ENCODE assay signal across 9 cellular contexts in genomic region chr12:66066071-66066928, GRCh38.
DNase-seq lines count a peak whose midpoint lies in the region; ATAC-seq, FAIRE-seq and TF ChIP-seq lines count a peak whose summit lies in the region.
"Had no signal": no experiment of that assay in that cellular context is flagged by ENCODE, and none has a peak within 500 bp of the region (broad histone marks: within the 10 kb centered on the region; RNA-seq: fewer than 3 reads in every experiment).

No MANE protein-coding gene starts in this region.

- H2AFZ ChIP-seq in H1 (ENCODE audit: low read length), result 0 out of 2 replicates have a peak overlapping the region, but pooled peaks have one; percentile 1

- TF ChIP-seq RAD21 in H1 (IDR thresholded peaks at IDR 0.05 in 1 of 2, conservative IDR thresholded peaks at IDR 0.05 in 1 of 2; ENCODE audit: low read depth in 2 of 2, low read length in 2 of 2), result no peak

- no peaks in the 10 kb centered on the region for H3K9me3 Mint-ChIP-seq in activated CD4-positive, alpha-beta T cell treated with anti-CD3 and anti-CD28 coated beads for 36 hours (ENCODE audit: low read depth)
- no peaks in the 10 kb centered on the region for H3K9me3 Mint-ChIP-seq in activated CD4-positive, alpha-beta T cell treated with anti-CD3 and anti-CD28 coated beads, Interleukin-2, amount 10 ng/mL, durations not matched to agents 7 days and 5 days
- H3K9me3 Mint-ChIP-seq: CD4-positive, CD25-positive, alpha-beta regulatory T cell had no signal

- no peak overlapping the region for H3K56ac ChIP-seq in H1 (replicated peaks; ENCODE audit: insufficient read length, low read depth, low read length)

- 92% methylated on average over 7 of the region's 7 CpGs; no CpG with 5 or more reads in 1 of the 2 experiments for WGBS in H1 (ENCODE audit: extremely low coverage in 1 of 2, insufficient coverage in 1 of 2, insufficient read length in 1 of 2, insufficient replicate concordance in 2 of 2, low coverage in 1 of 2, low lambda C conversion rate in 2 of 2, missing lambda C conversion rate in 1 of 2), 2 experiments

- no peak overlapping the region for H3K4me2 ChIP-seq in H1 (ENCODE audit: insufficient read depth in 1 of 2, low read depth in 2 of 2, low read length in 2 of 2)

- no peak overlapping the region for H2BK20ac ChIP-seq in H1 (ENCODE audit: low read length)

- no peak overlapping the region for H3K4me3 ChIP-seq in H1 (ENCODE audit: extremely low read depth in 1 of 4, insufficient read depth in 2 of 4, low read depth in 3 of 4, low read length in 4 of 4)

- H2BK5ac ChIP-seq in H1 (ENCODE audit: low read depth, low read length), result no peak overlapping the region

- H3K23me2 ChIP-seq in H1 (ENCODE audit: low read depth, low read length), result no peaks in the 10 kb centered on the region

- H3K27me3 Mint-ChIP-seq in activated CD4-positive, alpha-beta T cell treated with anti-CD3 and anti-CD28 coated beads for 36 hours, result peaks cover 7% of the 10 kb centered on the region
- peaks cover 27% of the 10 kb centered on the region for H3K27me3 Mint-ChIP-seq in activated CD4-positive, alpha-beta T cell treated with anti-CD3 and anti-CD28 coated beads, Interleukin-2, amount 10 ng/mL, durations not matched to agents 7 days and 5 days

- intact Hi-C loops in activated CD4-positive, alpha-beta T cell treated with anti-CD3 and anti-CD28 coated beads for 36 hours (cut with DNase I, micrococcal nuclease), result no loop called here

- H2BK120ac ChIP-seq in H1 (replicated peaks; ENCODE audit: low read depth, low read length), result no peak overlapping the region

- H3K36me3 ChIP-seq in H1 (ENCODE audit: control insufficient read depth in 2 of 4, insufficient read depth in 4 of 4, low read length in 3 of 4), result no peaks in the 10 kb centered on the region

- H3K79me2 ChIP-seq in H1 (ENCODE audit: control insufficient read depth in 1 of 2, insufficient read depth in 2 of 2, low read length in 2 of 2), result no peaks in the 10 kb centered on the region

- no peak overlapping the region for H3K27ac ChIP-seq in H1 (ENCODE audit: low read depth, low read length)

- no peak overlapping the region for H3K27ac Mint-ChIP-seq in activated CD4-positive, alpha-beta T cell treated with anti-CD3 and anti-CD28 coated beads for 36 hours
- no peak overlapping the region for H3K27ac Mint-ChIP-seq in activated CD4-positive, alpha-beta T cell treated with anti-CD3 and anti-CD28 coated beads, Interleukin-2, amount 10 ng/mL, durations not matched to agents 7 days and 5 days
- H3K27ac Mint-ChIP-seq: CD4-positive, CD25-positive, alpha-beta regulatory T cell had no signal

- no peak overlapping the region for H4K91ac ChIP-seq in H1 (replicated peaks; ENCODE audit: insufficient read length, low read length)

- H3K4me3 Mint-ChIP-seq in activated CD4-positive, alpha-beta T cell treated with anti-CD3 and anti-CD28 coated beads for 36 hours, result no peak overlapping the region
- H3K4me3 Mint-ChIP-seq in activated CD4-positive, alpha-beta T cell treated with anti-CD3 and anti-CD28 coated beads, Interleukin-2, amount 10 ng/mL, durations not matched to agents 7 days and 5 days, result no peak overlapping the region
- H3K4me3 Mint-ChIP-seq: CD4-positive, CD25-positive, alpha-beta regulatory T cell had no signal

- no peaks in the 10 kb centered on the region for H3K36me3 Mint-ChIP-seq in activated CD4-positive, alpha-beta T cell treated with anti-CD3 and anti-CD28 coated beads for 36 hours (ENCODE audit: low read depth)
- H3K36me3 Mint-ChIP-seq in activated CD4-positive, alpha-beta T cell treated with anti-CD3 and anti-CD28 coated beads, Interleukin-2, amount 10 ng/mL, durations not matched to agents 7 days and 5 days (ENCODE audit: low read depth), result no peaks in the 10 kb centered on the region
- H3K36me3 Mint-ChIP-seq: CD4-positive, CD25-positive, alpha-beta regulatory T cell had no signal

- peaks cover 15% of the 10 kb centered on the region for H3K4me1 Mint-ChIP-seq in activated CD4-positive, alpha-beta T cell treated with anti-CD3 and anti-CD28 coated beads for 36 hours
- peaks cover 7% of the 10 kb centered on the region for H3K4me1 Mint-ChIP-seq in activated CD4-positive, alpha-beta T cell treated with anti-CD3 and anti-CD28 coated beads, Interleukin-2, amount 10 ng/mL, durations not matched to agents 7 days and 5 days

- no peaks in the 10 kb centered on the region for H4K20me1 ChIP-seq in H1 (replicated peaks in 1 of 2; ENCODE audit: control insufficient read depth in 1 of 2, insufficient read depth in 2 of 2, low read length in 2 of 2)

- no peak overlapping the region for H3K9ac ChIP-seq in H1 (replicated peaks in 1 of 4; ENCODE audit: extremely low read depth in 1 of 4, low read depth in 3 of 4, low read length in 3 of 4)

- DNase-seq in activated CD4-positive, alpha-beta T cell treated with anti-CD3 and anti-CD28 coated beads for 36 hours, result peak; percentile 14
- DNase-seq in activated CD4-positive, alpha-beta T cell treated with anti-CD3 and anti-CD28 coated beads, Interleukin-2, amount 10 ng/mL, durations not matched to agents 7 days and 5 days, result no peak
- DNase-seq in NCI-H2107 (lab: John Stamatoyannopoulos, UW), result peak; percentile 90
- DNase-seq in H1 (ENCODE audit: low read depth in 1 of 2, low spot score in 2 of 2), result no peak
- no peak for DNase-seq in DMS153 (lab: John Stamatoyannopoulos, UW)
- DNase-seq in activated CD4-positive, CD25-positive, alpha-beta regulatory T cell treated with anti-CD3 and anti-CD28 coated beads, Interleukin-2, amount 50 U/mL, for 72 hours, result no peak
- no peak for DNase-seq in NCI-H2196 treated with DMSO at 0.1 percent for 48 hours (lab: John Stamatoyannopoulos, UW; ENCODE audit: unreplicated experiment)
- DNase-seq: CD4-positive, CD25-positive, alpha-beta regulatory T cell had no signal

- no peak overlapping the region for H2BK15ac ChIP-seq in H1 (ENCODE audit: low read length)

- no peak overlapping the region for H4K5ac ChIP-seq in H1 (ENCODE audit: insufficient read length, low read depth, low read length)

- no peaks in the 10 kb centered on the region for H3K79me1 ChIP-seq in H1 (ENCODE audit: low read depth, low read length)

- TF ChIP-seq POLR2A in H1 (IDR thresholded peaks at IDR 0.05; ENCODE audit: control extremely low read depth in 1 of 2, low read depth in 2 of 2, low read length in 2 of 2), result no peak

- no peak overlapping the region for H2AK5ac ChIP-seq in H1 (ENCODE audit: low read depth, low read length)

- no peak overlapping the region for H3K23ac ChIP-seq in H1 (ENCODE audit: insufficient read length)

- H3K4ac ChIP-seq in H1 (replicated peaks; ENCODE audit: insufficient read length, low read depth, low read length), result no peak overlapping the region

- no peaks in the 10 kb centered on the region for H3K27me3 ChIP-seq in H1 (replicated peaks in 1 of 4; ENCODE audit: control insufficient read depth in 3 of 4, extremely low read depth in 1 of 4, insufficient read depth in 3 of 4, low read length in 3 of 4)

- TF ChIP-seq EP300 in H1 (IDR thresholded peaks at IDR 0.05; ENCODE audit: borderline replicate concordance in 1 of 2, low read depth in 2 of 2, low read length in 2 of 2), result no peak

- peaks cover 0 to 7% (median 0%) of the 10 kb centered on the region in 4 experiments; a peak in 1 of 7 replicates for H3K4me1 ChIP-seq in H1 (replicated peaks in 1 of 4; ENCODE audit: control insufficient read depth in 3 of 4, insufficient read depth in 4 of 4, low read length in 3 of 4)

- peak in 1 of 3 experiments; percentile 1; a peak in 1 of 4 replicates for TF ChIP-seq CTCF in H1 (IDR thresholded peaks at IDR 0.05; ENCODE audit: control extremely low read depth in 1 of 3, insufficient read depth in 1 of 3, low read depth in 1 of 3, low read length in 3 of 3)

- CTCF ChIA-PET in activated CD4-positive, alpha-beta T cell treated with anti-CD3 and anti-CD28 coated beads for 36 hours (lab: Charles Lee), result interaction anchor here (0.8 kb wide), 1 partner anchor 19 kb away, joined by 3 read pairs; no protein-coding TSS in a partner anchor
- CTCF ChIA-PET in activated CD4-positive, alpha-beta T cell treated with anti-CD3 and anti-CD28 coated beads, Interleukin-2, amount 10 ng/mL, durations not matched to agents 7 days and 5 days (lab: Charles Lee), result no interaction called here
- CTCF ChIA-PET in H1 (lab: Charles Lee; ENCODE audit: partially characterized antibody), result interaction anchor here (1.2 to 1.5 kb wide), 2 partner anchors 11 to 143 kb away, joined by 3 to 4 read pairs; no protein-coding TSS in a partner anchor

- POLR2A ChIA-PET in activated CD4-positive, alpha-beta T cell treated with anti-CD3 and anti-CD28 coated beads for 36 hours (lab: Charles Lee), result no interaction called here
- POLR2A ChIA-PET in activated CD4-positive, alpha-beta T cell treated with anti-CD3 and anti-CD28 coated beads, Interleukin-2, amount 10 ng/mL, durations not matched to agents 7 days and 5 days (lab: Charles Lee), result no interaction called here
- POLR2A ChIA-PET in H1 (lab: Charles Lee; ENCODE audit: partially characterized antibody), result interaction anchor here (1.1 kb wide), 1 partner anchor 45 kb away, joined by 3 read pairs; no protein-coding TSS in a partner anchor

- peak; percentile 26 for ATAC-seq in activated CD4-positive, alpha-beta T cell treated with anti-CD3 and anti-CD28 coated beads for 36 hours
- peak; percentile 89 for ATAC-seq in HG02678 (IDR thresholded peaks at IDR 0.05; ENCODE audit: unreplicated experiment)

- no peak overlapping the region for H2BK12ac ChIP-seq in H1 (ENCODE audit: low read depth, low read length)

- H3K18ac ChIP-seq in H1 (ENCODE audit: extremely low read depth, low read length), result no peak overlapping the region

- no peak overlapping the region for H3K14ac ChIP-seq in H1 (ENCODE audit: insufficient read length)

- no peak for FAIRE-seq in H1 (lab: Jason Lieb, UNC)

- no peaks in the 10 kb centered on the region for H3K9me3 ChIP-seq in H1 (ENCODE audit: insufficient read depth in 2 of 2, low read depth in 1 of 2, low read length in 1 of 2)

- H4K8ac ChIP-seq in H1 (ENCODE audit: extremely low read depth, insufficient read depth, low read length), result no peak overlapping the region

TF ChIP-seq in H1, 55 proteins besides CTCF, POLR2A, EP300 and RAD21:
- TF ChIP-seq EGR1 (IDR thresholded peaks at IDR 0.05; ENCODE audit: borderline replicate concordance, low read depth, low read length), result no peak
- no peak for TF ChIP-seq RBBP5 (IDR thresholded peaks at IDR 0.05; ENCODE audit: borderline replicate concordance, low read depth, low read length)
- no peak for TF ChIP-seq SAP30 (IDR thresholded peaks at IDR 0.05; ENCODE audit: insufficient read depth, insufficient replicate concordance, low read length)

Comparison
In these comparisons a context has a peak if more than half of its experiments do, and no peak if none do; other contexts are left out.
1. DNase-seq: peak in activated CD4-positive, alpha-beta T cell treated with anti-CD3 and anti-CD28 coated beads for 36 hours (single experiment) and NCI-H2107 (single experiment); none in activated CD4-positive, alpha-beta T cell treated with anti-CD3 and anti-CD28 coated beads, Interleukin-2, amount 10 ng/mL, durations not matched to agents 7 days and 5 days (single experiment), H1 (0 of 2), DMS153 (single experiment), activated CD4-positive, CD25-positive, alpha-beta regulatory T cell treated with anti-CD3 and anti-CD28 coated beads, Interleukin-2, amount 50 U/mL, for 72 hours (single experiment) and NCI-H2196 treated with DMSO at 0.1 percent for 48 hours (single experiment).